Comparison of ENCODE assay signal across 1 cellular context in genomic region chr14:105499256-105500035, GRCh38.
TF ChIP-seq lines count a peak whose summit lies in the region.

No MANE protein-coding gene starts in this region.

TF ChIP-seq in GM12878, 131 proteins besides CTCF, POLR2A, EP300 and RAD21:
- TF ChIP-seq ZNF622 (IDR thresholded peaks at IDR 0.05) = no peak
- no peak for TF ChIP-seq SMC3 (IDR thresholded peaks at IDR 0.05; ENCODE audit: borderline replicate concordance, low read length)
- TF ChIP-seq POU2F2 (IDR thresholded peaks at IDR 0.05; ENCODE audit: borderline replicate concordance, low read depth, low read length) = no peak
- no peak for TF ChIP-seq CREB1 (IDR thresholded peaks at IDR 0.05; ENCODE audit: low read depth)
- TF ChIP-seq ATF3 (IDR thresholded peaks at IDR 0.05; ENCODE audit: borderline replicate concordance, extremely low read depth, low read depth, low read length) = no peak
- no peak for TF ChIP-seq ZNF274 (IDR thresholded peaks at IDR 0.05; ENCODE audit: insufficient read depth, insufficient read length)
- no peak for TF ChIP-seq CBFB (IDR thresholded peaks at IDR 0.05; ENCODE audit: low read depth)
- TF ChIP-seq SREBF2 (IDR thresholded peaks at IDR 0.05; ENCODE audit: low read length) = no peak
- TF ChIP-seq MXI1 (IDR thresholded peaks at IDR 0.05; ENCODE audit: low read depth, low read length) = no peak
- TF ChIP-seq GABPA (IDR thresholded peaks at IDR 0.05; ENCODE audit: low read depth) = no peak
- TF ChIP-seq ETV6 (conservative IDR thresholded peaks at IDR 0.05 in 1 of 2, IDR thresholded peaks at IDR 0.05 in 1 of 2; ENCODE audit: borderline replicate concordance in 1 of 2, low read depth in 1 of 2) = no peak
- TF ChIP-seq SMAD1 (IDR thresholded peaks at IDR 0.05; ENCODE audit: low read depth, partially characterized antibody) = no peak
